24 cellular contexts compared by ENCODE assay signal in the genomic region with DNA sequence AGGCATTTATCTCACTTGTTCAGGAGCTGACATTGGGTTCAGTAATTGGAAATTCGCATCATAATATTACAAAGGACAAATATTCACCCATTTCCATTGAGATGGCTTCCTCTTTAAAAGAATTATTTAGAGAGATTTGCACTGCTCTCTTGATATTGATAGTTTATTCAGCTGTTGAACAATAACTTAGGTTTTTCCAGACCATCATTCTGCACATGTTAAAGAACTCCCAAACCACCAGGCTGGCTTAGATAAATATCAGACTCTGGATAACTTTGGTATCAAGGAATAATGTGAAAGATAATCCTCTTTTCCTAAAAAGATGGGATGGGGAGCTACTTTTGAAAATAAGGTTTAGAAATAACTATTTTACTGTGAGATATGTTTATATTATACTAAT.
"Had no signal": no experiment of that assay in that cellular context is flagged by ENCODE, and none has a peak within 500 bp of the region (broad histone marks: within the 10 kb centered on the region; RNA-seq: fewer than 3 reads in every experiment).

No MANE protein-coding gene starts in this region.

- H3K36me3 ChIP-seq: gastroesophageal sphincter, heart left ventricle, left lung, thyroid gland had no signal

- H3K27ac Mint-ChIP-seq: activated CD4-positive, alpha-beta T cell treated with anti-CD3 and anti-CD28 coated beads for 36 hours; activated naive CD8-positive, alpha-beta T cell treated with anti-CD3 and anti-CD28 coated beads for 36 hours; activated T-helper 17 cell treated with anti-CD3 and anti-CD28 coated beads, Interleukin-2, amount 50 U/mL, for 72 hours; naive thymus-derived CD8-positive, alpha-beta T cell; T-helper 2 cell treated with Interferon-gamma antibody and Interleukin-4, amounts not matched to agents 5 μg/mL and 100 μg/mL, for 36 hours; WTC11 had no signal

- H3K4me3 ChIP-seq: body of pancreas, gastroesophageal sphincter, heart left ventricle, left lung, mucosa of descending colon, thyroid gland had no signal

- DNase-seq: activated CD4-positive, alpha-beta T cell treated with anti-CD3 and anti-CD28 coated beads for 36 hours; activated CD4-positive, alpha-beta T cell treated with anti-CD3 and anti-CD28 coated beads, Interleukin-2, amount 50 U/mL, for 48 hours; activated naive CD4-positive, alpha-beta T cell; activated naive CD8-positive, alpha-beta T cell treated with anti-CD3 and anti-CD28 coated beads for 36 hours; amniotic stem cell; body of pancreas; cortex of kidney; heart left ventricle; left lung; mammary epithelial cell; mucosa of descending colon; naive thymus-derived CD8-positive, alpha-beta T cell; stimulated activated CD4-positive, alpha-beta T cell treated with anti-CD3 and anti-CD28 coated beads, Interleukin-12 subunit alpha, Interleukin-12 subunit beta, amount 100 ng/mL, for 4 hours; stimulated activated CD4-positive, alpha-beta T cell treated with anti-CD3 and anti-CD28 coated beads, Interleukin-1b, Interleukin-23, amount 100 ng/mL, for 48 hours; stimulated activated CD8-positive, alpha-beta memory T cell treated with anti-CD3 and anti-CD28 coated beads, Interleukin-4, amount 100 ng/mL, for 48 hours; stimulated activated naive CD4-positive, alpha-beta T cell treated with Interleukin-2 at 50 U/mL for 16 hours; thyroid gland had no signal

- H3K4me1 Mint-ChIP-seq: activated CD4-positive, alpha-beta T cell treated with anti-CD3 and anti-CD28 coated beads for 36 hours; activated naive CD8-positive, alpha-beta T cell treated with anti-CD3 and anti-CD28 coated beads for 36 hours; activated T-helper 17 cell treated with anti-CD3 and anti-CD28 coated beads, Interleukin-2, amount 50 U/mL, for 72 hours; central memory CD8-positive, alpha-beta T cell; naive thymus-derived CD8-positive, alpha-beta T cell had no signal

- H3K27me3 Mint-ChIP-seq: activated CD4-positive, alpha-beta T cell treated with anti-CD3 and anti-CD28 coated beads for 36 hours; activated naive CD8-positive, alpha-beta T cell treated with anti-CD3 and anti-CD28 coated beads for 36 hours; activated T-helper 17 cell treated with anti-CD3 and anti-CD28 coated beads, Interleukin-2, amount 50 U/mL, for 72 hours; central memory CD8-positive, alpha-beta T cell; naive thymus-derived CD8-positive, alpha-beta T cell had no signal

- H3K27ac ChIP-seq: body of pancreas, left lung, thyroid gland had no signal

- H3K4me3 Mint-ChIP-seq: activated CD4-positive, alpha-beta T cell treated with anti-CD3 and anti-CD28 coated beads for 36 hours; activated naive CD8-positive, alpha-beta T cell treated with anti-CD3 and anti-CD28 coated beads for 36 hours; activated T-helper 17 cell treated with anti-CD3 and anti-CD28 coated beads, Interleukin-2, amount 50 U/mL, for 72 hours; central memory CD8-positive, alpha-beta T cell; naive thymus-derived CD8-positive, alpha-beta T cell; T-helper 2 cell treated with Interferon-gamma antibody and Interleukin-4, amounts not matched to agents 5 μg/mL and 100 μg/mL, for 36 hours; WTC11 had no signal

- H3K27me3 ChIP-seq: body of pancreas, gastroesophageal sphincter, heart left ventricle, left lung, thyroid gland had no signal

- ATAC-seq: activated CD4-positive, alpha-beta T cell treated with anti-CD3 and anti-CD28 coated beads for 36 hours; activated T-helper 17 cell treated with anti-CD3 and anti-CD28 coated beads, Interleukin-2, amount 50 U/mL, for 72 hours; body of pancreas; esophagus mucosa; gastroesophageal sphincter; heart left ventricle; left lung; mucosa of descending colon; naive thymus-derived CD8-positive, alpha-beta T cell; sciatic nerve; WTC11 had no signal

- H3K4me1 ChIP-seq: thyroid gland had no signal

- H3K36me3 Mint-ChIP-seq: activated naive CD8-positive, alpha-beta T cell treated with anti-CD3 and anti-CD28 coated beads for 36 hours; naive thymus-derived CD8-positive, alpha-beta T cell; WTC11 had no signal

- H3K9me3 ChIP-seq: body of pancreas, gastroesophageal sphincter, heart left ventricle, left lung, mucosa of descending colon, thyroid gland had no signal

- H3K9me3 Mint-ChIP-seq: activated naive CD8-positive, alpha-beta T cell treated with anti-CD3 and anti-CD28 coated beads for 36 hours; activated T-helper 17 cell treated with anti-CD3 and anti-CD28 coated beads, Interleukin-2, amount 50 U/mL, for 72 hours; naive thymus-derived CD8-positive, alpha-beta T cell; T-helper 2 cell treated with Interferon-gamma antibody and Interleukin-4, amounts not matched to agents 5 μg/mL and 100 μg/mL, for 36 hours; WTC11 had no signal
